In the genomic region with DNA sequence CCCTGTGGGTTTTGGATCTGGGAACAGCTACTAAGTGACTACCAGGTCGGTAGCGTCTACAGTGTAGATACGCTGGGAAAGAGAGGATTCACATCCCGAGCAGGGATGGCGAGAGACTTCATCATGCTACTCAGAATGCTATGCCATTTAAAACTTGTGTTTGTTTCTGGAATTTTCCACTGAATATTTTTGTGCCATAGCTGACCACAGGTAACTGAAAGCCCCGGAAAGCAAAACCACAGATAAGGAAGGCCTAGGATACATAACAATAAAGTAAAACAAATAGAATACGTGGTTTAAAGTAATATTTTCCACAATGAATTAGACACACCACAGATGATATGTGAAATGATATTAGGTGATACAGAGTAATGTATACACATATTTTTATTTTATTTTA, we compare ENCODE assay signal across 13 cellular contexts. TPM values are rescaled to one million over a fixed set of nuclear protein-coding genes. Genes with fewer than 3 reads are reported as not detected.
"Had no signal": no experiment of that assay in that cellular context is flagged by ENCODE, and none has a peak within 500 bp of the region (broad histone marks: within the 10 kb centered on the region; RNA-seq: fewer than 3 reads in every experiment).

No MANE protein-coding gene starts in this region.

- ATAC-seq: left cardiac atrium, lower lobe of right lung had no signal

- H3K36me3 ChIP-seq: esophagus muscularis mucosa, lower lobe of right lung, neural progenitor cell had no signal

- DNase-seq: activated CD4-positive, alpha-beta memory T cell treated with anti-CD3 and anti-CD28 coated beads for 36 hours; activated CD4-positive, CD25-positive, alpha-beta regulatory T cell treated with anti-CD3 and anti-CD28 coated beads, Interleukin-2, amount 50 U/mL, for 72 hours; activated naive CD4-positive, alpha-beta T cell treated with anti-CD3 and anti-CD28 coated beads for 36 hours; foreskin melanocyte; left cardiac atrium; lower lobe of right lung; stimulated activated CD4-positive, alpha-beta T cell treated with anti-CD3 and anti-CD28 coated beads, Interleukin-15, amount 100 ng/mL, for 24 hours; stimulated activated CD4-positive, alpha-beta T cell treated with anti-CD3 and anti-CD28 coated beads, Interleukin-4, amount 100 ng/mL, for 24 hours; testis had no signal

- H3K27me3 ChIP-seq: esophagus muscularis mucosa, neural progenitor cell, testis had no signal

- H3K9me3 ChIP-seq: esophagus muscularis mucosa, lower lobe of right lung, testis had no signal

- H3K4me1 ChIP-seq: esophagus muscularis mucosa, lower lobe of right lung, testis had no signal

- H3K4me3 ChIP-seq: esophagus muscularis mucosa, lower lobe of right lung, neural progenitor cell, testis had no signal

- H3K27ac ChIP-seq: esophagus muscularis mucosa, lower lobe of right lung, neural progenitor cell, testis had no signal

RNA-seq across cellular contexts. Expression of a gene that starts 7.9 kb away (rescaled TPM):
- total RNA-seq: myocyte had no signal

RNA-seq across cellular contexts. Expression of a gene that starts 21.9 kb away (rescaled TPM):
- total RNA-seq: activated naive CD4-positive, alpha-beta T cell treated with anti-CD3 and anti-CD28 coated beads for 36 hours; myocyte; skeletal muscle tissue had no signal

RNA-seq across cellular contexts. Expression of a gene that starts 35.4 kb away (rescaled TPM):
- total RNA-seq: activated CD4-positive, alpha-beta memory T cell treated with anti-CD3 and anti-CD28 coated beads for 36 hours; activated naive CD4-positive, alpha-beta T cell treated with anti-CD3 and anti-CD28 coated beads for 36 hours; esophagus muscularis mucosa; myocyte had no signal
